In genomic region chr5:179255527-179256228, GRCh38 we compare ENCODE assay signal across 21 cellular contexts.
DNase-seq lines count a peak whose midpoint lies in the region; ATAC-seq and TF ChIP-seq lines count a peak whose summit lies in the region.
"Had no signal": no experiment of that assay in that cellular context is flagged by ENCODE, and none has a peak within 500 bp of the region (broad histone marks: within the 10 kb centered on the region; RNA-seq: fewer than 3 reads in every experiment).

No MANE protein-coding gene starts in this region.

- no peak for ATAC-seq in aorta (ENCODE audit: low FRiP score)
- ATAC-seq: psoas muscle; stimulated activated naive B cell treated with anti-CD40 and anti-IgM and Interleukin-4, amounts not matched to agents 10 μg/mL and 1 μg/mL and 100 μg/mL, for 72 hours had no signal

- H3K27ac ChIP-seq in Peyer's patch (no peak overlapping the region), suprapubic skin (no peak overlapping the region), aorta (ENCODE audit: low read depth in 1 of 2, low read length in 2 of 2) (no peak overlapping the region)
- H3K27ac ChIP-seq: brain microvascular endothelial cell, psoas muscle had no signal

- TF ChIP-seq EP300 in suprapubic skin (IDR thresholded peaks at IDR 0.05) = no peak

- H3K4me1 ChIP-seq in Peyer's patch (no peaks in the 10 kb centered on the region), suprapubic skin (peaks cover 13% of the 10 kb centered on the region), aorta (ENCODE audit: control insufficient read depth in 1 of 2, insufficient read depth in 2 of 2, low read length in 2 of 2) (no peaks in the 10 kb centered on the region)
- H3K4me1 ChIP-seq: psoas muscle had no signal

- H3K9me3 ChIP-seq in Peyer's patch (no peaks in the 10 kb centered on the region), suprapubic skin (no peaks in the 10 kb centered on the region), aorta (ENCODE audit: control insufficient read depth, low read length) (no peaks in the 10 kb centered on the region)
- H3K9me3 ChIP-seq: psoas muscle had no signal

- H3K4me3 ChIP-seq in Peyer's patch = no peak overlapping the region
- H3K4me3 ChIP-seq in suprapubic skin = no peak overlapping the region
- H3K4me3 ChIP-seq in aorta (ENCODE audit: low read length in 2 of 2) = no peak overlapping the region
- H3K4me3 ChIP-seq: lung, psoas muscle had no signal

- intact Hi-C loops in aorta (cut with DNase I) = no loop called here

- TF ChIP-seq CTCF in Peyer's patch (IDR thresholded peaks at IDR 0.05) (no peak), suprapubic skin (IDR thresholded peaks at IDR 0.05) (no peak)

- TF ChIP-seq POLR2A in Peyer's patch (IDR thresholded peaks at IDR 0.05) (no peak), suprapubic skin (IDR thresholded peaks at IDR 0.05) (no peak)

- H3K36me3 ChIP-seq in Peyer's patch (no peaks in the 10 kb centered on the region), suprapubic skin (no peaks in the 10 kb centered on the region), aorta (ENCODE audit: control insufficient read depth in 1 of 2, insufficient read depth in 2 of 2, low read length in 1 of 2) (no peaks in the 10 kb centered on the region)
- H3K36me3 ChIP-seq: brain microvascular endothelial cell had no signal

- H3K27me3 ChIP-seq in Peyer's patch (no peaks in the 10 kb centered on the region), suprapubic skin (no peaks in the 10 kb centered on the region), aorta (ENCODE audit: control insufficient read depth in 1 of 2, insufficient read depth in 2 of 2, low read length in 1 of 2) (no peaks in the 10 kb centered on the region)
- H3K27me3 ChIP-seq: brain microvascular endothelial cell had no signal

- peak; percentile 17 for DNase-seq in activated CD8-positive, alpha-beta memory T cell treated with anti-CD3 and anti-CD28 coated beads, Interleukin-2, amount 50 U/mL, for 48 hours
- DNase-seq in activated CD8-positive, alpha-beta memory T cell treated with anti-CD3 and anti-CD28 coated beads for 24 hours = no peak
- DNase-seq in Peyer's patch = peak in 2 of 3 donors; percentile 22 to 37
- DNase-seq in islet precursor cell = peak; percentile 43
- peak; percentile 50 to 58 for DNase-seq in suprapubic skin (ENCODE audit: low spot score in 2 of 2)
- no peak for DNase-seq in nucleus accumbens (lab: John Stamatoyannopoulos, UW)
- no peak for DNase-seq in aorta
- no peak for DNase-seq in H4 (ENCODE audit: low spot score)
- DNase-seq: activated CD4-positive, alpha-beta T cell treated with anti-CD3 and anti-CD28 coated beads for 4 hours; AML-193; brain microvascular endothelial cell; HCEC 1CT; Kasumi-1; NCI-H1694 treated with DMSO at 0.1 percent for 48 hours; NCI-H526 treated with DMSO at 0.1 percent for 48 hours; small intestine; stimulated activated CD4-positive, alpha-beta T cell treated with anti-CD3 and anti-CD28 coated beads, Interleukin-4, amount 100 ng/mL, for 1 hour; stimulated activated naive B cell treated with anti-CD40 and anti-IgM and Interleukin-4, amounts not matched to agents 10 μg/mL and 1 μg/mL and 100 μg/mL, for 72 hours; T-helper 1 cell had no signal

- WGBS in suprapubic skin = 95% methylated on average over 8 of the region's 11 CpGs
- 94 to 96% methylated on average over 11 of the region's 11 CpGs for WGBS in aorta, 2 donors

Comparison
In these comparisons a context has a peak if more than half of its experiments do, and no peak if none do; other contexts are left out.
1. DNase-seq: peak in activated CD8-positive, alpha-beta memory T cell treated with anti-CD3 and anti-CD28 coated beads, Interleukin-2, amount 50 U/mL, for 48 hours (single experiment), Peyer's patch (2 of 3), islet precursor cell (single experiment) and suprapubic skin (2 of 2); none in activated CD8-positive, alpha-beta memory T cell treated with anti-CD3 and anti-CD28 coated beads for 24 hours (single experiment), nucleus accumbens (0 of 56), aorta (0 of 2) and H4 (single experiment).